ENCODE assay signal across 8 cellular contexts in genomic region chr14:103716899-103717411, GRCh38. TPM values are rescaled to one million over a fixed set of nuclear protein-coding genes. Genes with fewer than 3 reads are reported as not detected.
DNase-seq lines count a peak whose midpoint lies in the region; ATAC-seq and TF ChIP-seq lines count a peak whose summit lies in the region.

No MANE protein-coding gene starts in this region.

- H3K27me3 Mint-ChIP-seq in activated CD4-positive, alpha-beta memory T cell treated with anti-CD3 and anti-CD28 coated beads, Interleukin-2, amount 10 ng/mL, durations not matched to agents 7 days and 5 days, result no peaks in the 10 kb centered on the region
- no peaks in the 10 kb centered on the region for H3K27me3 Mint-ChIP-seq in stimulated activated naive CD8-positive, alpha-beta T cell treated with anti-CD3 and anti-CD28 coated beads, Interleukin-15, amount 100 ng/mL, for 72 hours

- no peak for ATAC-seq in SK-N-SH treated with all-trans-retinoic acid at 6 μM for 48 hours
- no peak for ATAC-seq in stimulated activated naive CD8-positive, alpha-beta T cell treated with anti-CD3 and anti-CD28 coated beads, Interleukin-15, amount 100 ng/mL, for 72 hours
- no peak for ATAC-seq in HG02973 (IDR thresholded peaks at IDR 0.05; ENCODE audit: unreplicated experiment)

- H3K4me1 Mint-ChIP-seq in activated CD4-positive, alpha-beta memory T cell treated with anti-CD3 and anti-CD28 coated beads, Interleukin-2, amount 10 ng/mL, durations not matched to agents 7 days and 5 days, result peaks cover 48% of the 10 kb centered on the region
- H3K4me1 Mint-ChIP-seq in stimulated activated naive CD8-positive, alpha-beta T cell treated with anti-CD3 and anti-CD28 coated beads, Interleukin-15, amount 100 ng/mL, for 72 hours, result peaks cover 73% of the 10 kb centered on the region

- no peak for TF ChIP-seq CTCF in SK-N-SH (IDR thresholded peaks at IDR 0.05)

- peak overlapping the region; percentile 77 for H3K4me3 Mint-ChIP-seq in activated CD4-positive, alpha-beta memory T cell treated with anti-CD3 and anti-CD28 coated beads, Interleukin-2, amount 10 ng/mL, durations not matched to agents 7 days and 5 days
- peak overlapping the region; percentile 73 to 93 for H3K4me3 Mint-ChIP-seq in stimulated activated naive CD8-positive, alpha-beta T cell treated with anti-CD3 and anti-CD28 coated beads, Interleukin-15, amount 100 ng/mL, for 72 hours

- peaks cover 81% of the 10 kb centered on the region for H3K79me2 ChIP-seq in SK-N-SH (ENCODE audit: insufficient read depth)

- H3K27ac Mint-ChIP-seq in activated CD4-positive, alpha-beta memory T cell treated with anti-CD3 and anti-CD28 coated beads, Interleukin-2, amount 10 ng/mL, durations not matched to agents 7 days and 5 days, result no peak overlapping the region
- no peak overlapping the region for H3K27ac Mint-ChIP-seq in stimulated activated naive CD8-positive, alpha-beta T cell treated with anti-CD3 and anti-CD28 coated beads, Interleukin-15, amount 100 ng/mL, for 72 hours

- no peak for TF ChIP-seq EP300 in SK-N-SH (IDR thresholded peaks at IDR 0.05; ENCODE audit: borderline replicate concordance in 1 of 2, low read depth in 1 of 2, low read length in 1 of 2)

- H3K9me3 ChIP-seq in SK-N-SH, result no peaks in the 10 kb centered on the region

- POLR2A ChIA-PET in SK-N-SH (lab: Yijun Ruan, JAX), result no interaction called here
- POLR2A ChIA-PET in activated CD4-positive, alpha-beta memory T cell treated with anti-CD3 and anti-CD28 coated beads, Interleukin-2, amount 10 ng/mL, durations not matched to agents 7 days and 5 days (lab: Charles Lee), result interaction anchor here (0.6 kb wide), 1 partner anchor 88 kb away, joined by 3 read pairs; the partner anchor contains the start of gene KLC1

- TF ChIP-seq RAD21 in SK-N-SH (IDR thresholded peaks at IDR 0.05; ENCODE audit: low read length), result no peak

- no peaks in the 10 kb centered on the region for H3K27me3 ChIP-seq in SK-N-SH (ENCODE audit: insufficient read depth)

- H3K36me3 ChIP-seq in SK-N-SH (replicated peaks in 1 of 2; ENCODE audit: control insufficient read depth in 1 of 2, insufficient read depth in 2 of 2, low read length in 1 of 2), result peaks cover 0 to 4% of the 10 kb centered on the region in 2 experiments

- peaks cover 11 to 35% of the 10 kb centered on the region in 2 experiments; a peak in 2 of 4 replicates for H3K4me1 ChIP-seq in SK-N-SH (ENCODE audit: control insufficient read depth in 1 of 2, insufficient read depth in 2 of 2, low read depth in 1 of 2, low read length in 1 of 2)

- no peaks in the 10 kb centered on the region for H3K9me3 Mint-ChIP-seq in activated CD4-positive, alpha-beta memory T cell treated with anti-CD3 and anti-CD28 coated beads, Interleukin-2, amount 10 ng/mL, durations not matched to agents 7 days and 5 days
- no peaks in the 10 kb centered on the region for H3K9me3 Mint-ChIP-seq in stimulated activated naive CD8-positive, alpha-beta T cell treated with anti-CD3 and anti-CD28 coated beads, Interleukin-15, amount 100 ng/mL, for 72 hours

- no peak overlapping the region for H3K27ac ChIP-seq in SK-N-SH (ENCODE audit: low read depth in 2 of 2, low read length in 1 of 2)

- CTCF ChIA-PET in SK-N-SH (lab: Yijun Ruan, JAX), result interaction anchor here (0.6 to 1.0 kb wide), 2 partner anchors 7 to 193 kb away, joined by 3 read pairs; no protein-coding TSS in a partner anchor
- CTCF ChIA-PET in activated CD4-positive, alpha-beta memory T cell treated with anti-CD3 and anti-CD28 coated beads, Interleukin-2, amount 10 ng/mL, durations not matched to agents 7 days and 5 days (lab: Charles Lee), result no interaction called here

- H3K4me2 ChIP-seq in SK-N-SH, result peak overlapping the region; percentile 98

- peak overlapping the region; percentile 69 to 76 for H3K4me3 ChIP-seq in SK-N-SH (ENCODE audit: low read depth in 2 of 2, low read length in 1 of 2)
- H3K4me3 ChIP-seq in iPS-11a (ENCODE audit: low read depth, low read length), result peak overlapping the region; percentile 73

- 88% methylated on average over 17 of the region's 17 CpGs for WGBS in SK-N-SH (ENCODE audit: low lambda C conversion rate)

- peak overlapping the region; percentile 68; the same call in 1 of the 2 replicates for H3K9ac ChIP-seq in SK-N-SH

- H3K9me2 ChIP-seq in SK-N-SH, result no peaks in the 10 kb centered on the region

- no peaks in the 10 kb centered on the region for H3F3A ChIP-seq in SK-N-SH (replicated peaks; ENCODE audit: insufficient read depth)

- no peak overlapping the region for H2AFZ ChIP-seq in SK-N-SH (ENCODE audit: low read depth)

- H4K20me1 ChIP-seq in SK-N-SH (ENCODE audit: insufficient read depth), result peaks cover 36% of the 10 kb centered on the region

- DNase-seq in SK-N-SH (no peak), middle frontal gyrus (ENCODE audit: extremely low spot score, low spot score) (no peak), NK-92 (lab: John Stamatoyannopoulos, UW; ENCODE audit: unreplicated experiment) (no peak)
- no peak for DNase-seq in activated CD4-positive, alpha-beta memory T cell treated with anti-CD3 and anti-CD28 coated beads, Interleukin-2, amount 10 ng/mL, durations not matched to agents 7 days and 5 days
- DNase-seq in stimulated activated naive CD8-positive, alpha-beta T cell treated with anti-CD3 and anti-CD28 coated beads, Interleukin-15, amount 100 ng/mL, for 72 hours, result no peak

- H3K36me3 Mint-ChIP-seq in activated CD4-positive, alpha-beta memory T cell treated with anti-CD3 and anti-CD28 coated beads, Interleukin-2, amount 10 ng/mL, durations not matched to agents 7 days and 5 days (ENCODE audit: low read depth), result peaks cover 14% of the 10 kb centered on the region

TF ChIP-seq in SK-N-SH, 30 proteins besides CTCF, POLR2A, EP300 and RAD21 (continues in another document):
- TF ChIP-seq FOXM1 (IDR thresholded peaks at IDR 0.05; ENCODE audit: low read depth), result no peak
- no peak for TF ChIP-seq RFX5 (IDR thresholded peaks at IDR 0.05; ENCODE audit: low read length)
- TF ChIP-seq FOSL2 (IDR thresholded peaks at IDR 0.05; ENCODE audit: borderline replicate concordance, low read depth), result no peak
- TF ChIP-seq JUND (IDR thresholded peaks at IDR 0.05), result no peak
- no peak for TF ChIP-seq GATA2 (CRISPR knock-in tag; IDR thresholded peaks at IDR 0.05)
- TF ChIP-seq RCOR1 (IDR thresholded peaks at IDR 0.05; ENCODE audit: low read length), result no peak
- TF ChIP-seq TAF1 (IDR thresholded peaks at IDR 0.05; ENCODE audit: borderline replicate concordance, low read depth, low read length), result no peak
- TF ChIP-seq EZH2phosphoT487 (IDR thresholded peaks at IDR 0.05; ENCODE audit: borderline replicate concordance, low read depth), result no peak
- no peak for TF ChIP-seq MXI1 (IDR thresholded peaks at IDR 0.05; ENCODE audit: low read depth, low read length)
- TF ChIP-seq USF1 (IDR thresholded peaks at IDR 0.05; ENCODE audit: borderline replicate concordance, low read depth), result no peak

TF ChIP-seq in SK-N-SH treated with all-trans-retinoic acid at 6 μM for 48 hours, 23 proteins besides CTCF, POLR2A, EP300 and RAD21:
- no peak for TF ChIP-seq CREB5 (CRISPR knock-in tag; IDR thresholded peaks at IDR 0.05; ENCODE audit: low read depth)
- no peak for TF ChIP-seq CSRNP3 (CRISPR knock-in tag; IDR thresholded peaks at IDR 0.05)
- TF ChIP-seq ZNF8 (CRISPR knock-in tag; IDR thresholded peaks at IDR 0.05), result no peak
- no peak for TF ChIP-seq OSR1 (CRISPR knock-in tag; IDR thresholded peaks at IDR 0.05)

RNA-seq across cellular contexts. Expression of gene ZFYVE21, which starts 1.3 kb away (rescaled TPM):
- 82.1 and 85.3 TPM in 2 replicates for polyA plus RNA-seq in SK-N-SH (2012; rRNA removed)
- 71.0 and 86.0 TPM in 2 replicates for polyA plus RNA-seq in SK-N-SH (2012; cell fraction: cytosol; rRNA removed)
- polyA plus RNA-seq in SK-N-SH (2012; cell fraction: nucleus; rRNA removed), result 71.2 and 81.9 TPM in 2 replicates
- total RNA-seq in activated CD4-positive, alpha-beta memory T cell treated with anti-CD3 and anti-CD28 coated beads, Interleukin-2, amount 10 ng/mL, durations not matched to agents 7 days and 5 days, result 10 to 100 TPM; 17.4 to 17.8 TPM

RNA-seq across cellular contexts. Expression of gene XRCC3, which starts 1.7 kb away (rescaled TPM):
- 10.7 and 11.7 TPM in 2 replicates for polyA plus RNA-seq in SK-N-SH (2012; rRNA removed)
- 5.0 and 8.3 TPM in 2 replicates for polyA plus RNA-seq in SK-N-SH (2012; cell fraction: cytosol; rRNA removed)
- polyA plus RNA-seq in SK-N-SH (2012; cell fraction: nucleus; rRNA removed), result 33.8 and 34.4 TPM in 2 replicates
- 10 to 100 TPM; 35.9 to 39.6 TPM for total RNA-seq in activated CD4-positive, alpha-beta memory T cell treated with anti-CD3 and anti-CD28 coated beads, Interleukin-2, amount 10 ng/mL, durations not matched to agents 7 days and 5 days
